In genomic region chr1:19436716-19437476, GRCh38 we compare ENCODE assay signal across 9 cellular contexts. TPM values are rescaled to one million over a fixed set of nuclear protein-coding genes. Genes with fewer than 3 reads are reported as not detected.
DNase-seq lines count a peak whose midpoint lies in the region; ATAC-seq and TF ChIP-seq lines count a peak whose summit lies in the region.
"Had no signal": no experiment of that assay in that cellular context is flagged by ENCODE, and none has a peak within 500 bp of the region (broad histone marks: within the 10 kb centered on the region; RNA-seq: fewer than 3 reads in every experiment).

No MANE protein-coding gene starts in this region.

- 35% methylated on average over 8 of the region's 8 CpGs for WGBS in esophagus muscularis mucosa

- H3K9me3 Mint-ChIP-seq in CD4-positive, alpha-beta T cell, result no peaks in the 10 kb centered on the region
- no peaks in the 10 kb centered on the region for H3K9me3 Mint-ChIP-seq in nephron progenitor cell

- peaks cover 98 to 100% (median 100%) of the 10 kb centered on the region in 4 donors for H3K4me1 ChIP-seq in esophagus muscularis mucosa

- H3K4me3 ChIP-seq in esophagus muscularis mucosa, result peak overlapping the region in 1 of 4 donors; percentile 0
- H3K4me3 ChIP-seq: SJCRH30 had no signal

- H3K27ac ChIP-seq in CD4-positive, alpha-beta T cell (ENCODE audit: low read depth, low read length), result peak overlapping the region; percentile 7
- peak overlapping the region; percentile 88 to 97 (median 92) for H3K27ac ChIP-seq in esophagus muscularis mucosa (replicated peaks in 1 of 4)
- H3K27ac ChIP-seq: SJCRH30 had no signal

- no peak for DNase-seq in CD4-positive, alpha-beta T cell
- DNase-seq in RPMI8226 (peak; percentile 20), esophagus muscularis mucosa (ENCODE audit: extremely low spot score) (peak; percentile 96), nephron progenitor cell (no peak), mesenteric fat pad (ENCODE audit: low spot score) (no peak), NCI-H2107 (lab: John Stamatoyannopoulos, UW) (no peak)
- DNase-seq in activated CD8-positive, alpha-beta memory T cell treated with anti-CD3 and anti-CD28 coated beads, Interleukin-2, amount 50 U/mL, for 4 hours, result no peak
- no peak for DNase-seq in activated CD4-positive, alpha-beta T cell treated with anti-CD3 and anti-CD28 coated beads, Interleukin-2, amount 50 U/mL, for 4 hours

- CTCF ChIA-PET in CD4-positive, alpha-beta T cell (lab: Charles Lee), result interaction anchor here (1.9 to 5.0 kb wide), 3 partner anchors 145 to 217 kb away, joined by 6 to 16 read pairs (median 7); no protein-coding TSS in a partner anchor

- no peaks in the 10 kb centered on the region for H3K27me3 ChIP-seq in CD4-positive, alpha-beta T cell (ENCODE audit: control insufficient read depth, insufficient read depth, low read length)
- no peaks in the 10 kb centered on the region for H3K27me3 ChIP-seq in esophagus muscularis mucosa
- H3K27me3 ChIP-seq: SJCRH30 had no signal

- POLR2A ChIA-PET in CD4-positive, alpha-beta T cell (lab: Charles Lee), result interaction anchor here (1.0 to 1.5 kb wide), 2 partner anchors 48 to 49 kb away, joined by 3 to 6 read pairs; partner anchors contain the start of gene CAPZB

- H3K36me3 Mint-ChIP-seq in CD4-positive, alpha-beta T cell (ENCODE audit: low read depth), result peaks cover 59% of the 10 kb centered on the region
- H3K36me3 Mint-ChIP-seq in nephron progenitor cell (ENCODE audit: low read depth), result peaks cover 12% of the 10 kb centered on the region

- no peaks in the 10 kb centered on the region for H3K27me3 Mint-ChIP-seq in CD4-positive, alpha-beta T cell
- no peaks in the 10 kb centered on the region for H3K27me3 Mint-ChIP-seq in nephron progenitor cell (ENCODE audit: low read depth, poor library complexity)

- H3K4me3 Mint-ChIP-seq in CD4-positive, alpha-beta T cell, result peak overlapping the region; percentile 38
- H3K4me3 Mint-ChIP-seq in nephron progenitor cell, result peak overlapping the region; percentile 11

- ATAC-seq in CD4-positive, alpha-beta T cell (ENCODE audit: poor library complexity), result no peak

- intact Hi-C loops in CD4-positive, alpha-beta T cell (cut with DNase I, micrococcal nuclease), result loop anchor here in 1 of 2 experiments (5.0 kb wide), 1 partner anchor 45 kb away; no protein-coding TSS in a partner anchor
- intact Hi-C loops in esophagus muscularis mucosa (cut with DNase I), result no loop called here

- H3K36me3 ChIP-seq in esophagus muscularis mucosa, result no peaks in the 10 kb centered on the region

- H3K4me1 Mint-ChIP-seq in CD4-positive, alpha-beta T cell (ENCODE audit: low read depth), result peaks cover 88% of the 10 kb centered on the region
- H3K4me1 Mint-ChIP-seq in nephron progenitor cell, result peaks cover 89% of the 10 kb centered on the region

- no peak for TF ChIP-seq EP300 in esophagus muscularis mucosa (IDR thresholded peaks at IDR 0.05)

- H3K27ac Mint-ChIP-seq in CD4-positive, alpha-beta T cell, result peak overlapping the region; percentile 76
- peak overlapping the region; percentile 99 for H3K27ac Mint-ChIP-seq in nephron progenitor cell

- no peak for TF ChIP-seq CTCF in CD4-positive, alpha-beta T cell (IDR thresholded peaks at IDR 0.05)
- TF ChIP-seq CTCF in esophagus muscularis mucosa (IDR thresholded peaks at IDR 0.05), result no peak
- TF ChIP-seq CTCF in nephron progenitor cell (IDR thresholded peaks at IDR 0.05), result no peak

- H3K9me3 ChIP-seq in CD4-positive, alpha-beta T cell (ENCODE audit: control insufficient read depth, low read length), result no peaks in the 10 kb centered on the region
- H3K9me3 ChIP-seq in esophagus muscularis mucosa, result no peaks in the 10 kb centered on the region
- H3K9me3 ChIP-seq: SJCRH30 had no signal

- TF ChIP-seq POLR2A in esophagus muscularis mucosa (IDR thresholded peaks at IDR 0.05; ENCODE audit: low read depth), result no peak

RNA-seq across cellular contexts. Expression of gene CAPZB, which starts 48.4 kb away (rescaled TPM):
- total RNA-seq in CD4-positive, alpha-beta T cell, result 100 to 1,000 TPM; 168 to 173 TPM
- total RNA-seq in esophagus muscularis mucosa (100 to 1,000 TPM; 186 to 261 (median 203) TPM), mesenteric fat pad (260 TPM)

Comparison
In these comparisons a context has a peak if more than half of its experiments do, and no peak if none do; other contexts are left out.
1. DNase-seq: peak in RPMI8226 (single experiment) and esophagus muscularis mucosa (single experiment); none in CD4-positive, alpha-beta T cell (0 of 10), nephron progenitor cell (single experiment), mesenteric fat pad (single experiment), activated CD8-positive, alpha-beta memory T cell treated with anti-CD3 and anti-CD28 coated beads, Interleukin-2, amount 50 U/mL, for 4 hours (single experiment), activated CD4-positive, alpha-beta T cell treated with anti-CD3 and anti-CD28 coated beads, Interleukin-2, amount 50 U/mL, for 4 hours (0 of 2) and NCI-H2107 (single experiment).